ENCODE assay signal across 20 cellular contexts in the genomic region with DNA sequence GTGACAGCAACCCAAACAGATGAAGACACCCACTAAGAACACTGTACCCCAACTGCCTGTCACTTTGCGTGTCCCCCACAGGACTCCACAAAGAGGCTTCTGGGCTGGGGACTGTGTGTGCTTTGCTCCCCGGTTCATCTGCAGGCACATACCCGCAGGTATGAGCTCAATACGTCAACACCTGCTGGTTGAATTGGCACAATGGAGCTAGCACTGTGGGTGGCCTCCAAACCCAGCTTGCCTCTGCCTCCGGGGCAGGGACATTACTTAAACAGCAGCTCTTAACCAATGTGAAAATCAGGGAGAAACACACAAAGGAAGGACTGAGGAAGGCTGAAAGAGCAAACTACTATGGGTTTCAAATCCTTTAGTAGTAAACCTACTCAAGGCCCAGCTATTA.
"Had no signal": no experiment of that assay in that cellular context is flagged by ENCODE, and none has a peak within 500 bp of the region (broad histone marks: within the 10 kb centered on the region; RNA-seq: fewer than 3 reads in every experiment).

No MANE protein-coding gene starts in this region.

- H3K4me3 ChIP-seq: cardiac muscle cell, colonic mucosa, lung, spleen, thyroid gland had no signal

- H3K27me3 ChIP-seq: cardiac muscle cell, colonic mucosa, foreskin keratinocyte, spleen, thyroid gland had no signal

- DNase-seq: activated CD4-positive, alpha-beta memory T cell treated with anti-CD3 and anti-CD28 coated beads for 36 hours; activated CD4-positive, alpha-beta T cell treated with anti-CD3 and anti-CD28 coated beads for 4 hours; activated naive CD4-positive, alpha-beta T cell treated with Interleukin-2 at 50 U/mL for 16 hours; activated naive CD8-positive, alpha-beta T cell treated with anti-CD3 and anti-CD28 coated beads, Interleukin-2, amount 10 ng/mL, durations not matched to agents 7 days and 5 days; activated T-cell treated with anti-CD3 and anti-CD28 coated beads, Interleukin-2, amount 50 U/mL, for 1 hour; amygdala; colonic mucosa; endodermal cell; foreskin keratinocyte; glutamatergic neuron; hippocampal formation; midbrain; retina; spleen; stimulated activated naive B cell treated with anti-CD40 and anti-IgM and Interleukin-4, amounts not matched to agents 10 μg/mL and 1 μg/mL and 100 μg/mL, for 72 hours; thyroid gland; WERI-Rb-1 had no signal

- ATAC-seq: activated T-helper 17 cell treated with anti-CD3 and anti-CD28 coated beads, Interleukin-2, amount 50 U/mL, for 72 hours; foreskin keratinocyte; stimulated activated naive B cell treated with anti-CD40 and anti-IgM and Interleukin-4, amounts not matched to agents 10 μg/mL and 1 μg/mL and 100 μg/mL, for 72 hours had no signal

- H3K27ac ChIP-seq: cardiac muscle cell, colonic mucosa, foreskin keratinocyte, spleen, thyroid gland, WERI-Rb-1 had no signal

- H3K9me3 ChIP-seq: colonic mucosa, thyroid gland had no signal

- H3K36me3 ChIP-seq: cardiac muscle cell, colonic mucosa, spleen, thyroid gland, WERI-Rb-1 had no signal

- H3K4me1 ChIP-seq: colonic mucosa, foreskin keratinocyte, spleen, thyroid gland had no signal
